ENCODE assay signal across 20 cellular contexts in the genomic region with DNA sequence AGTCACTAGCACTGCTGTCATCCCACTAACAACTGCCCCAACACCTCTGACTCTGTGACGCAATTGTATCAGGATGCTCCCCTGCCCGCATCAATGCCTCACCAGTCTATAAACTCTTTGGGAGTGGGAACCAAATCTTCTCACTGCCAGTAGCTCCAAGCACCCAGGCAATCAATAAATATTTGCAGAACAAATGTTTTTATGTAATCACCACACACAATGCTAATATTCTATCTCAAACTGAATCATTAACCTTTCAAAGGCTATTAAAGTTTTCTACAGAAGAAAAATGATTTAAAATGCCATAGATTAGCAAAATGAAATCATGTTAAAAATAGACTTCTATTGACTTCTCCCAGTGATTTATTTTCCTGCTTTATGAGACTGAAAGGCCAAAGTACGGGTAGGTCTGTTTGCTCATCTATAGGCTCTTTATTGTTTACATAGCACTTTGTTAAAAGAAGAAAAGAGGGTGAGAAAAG.
DNase-seq lines count a peak whose midpoint lies in the region; ATAC-seq and TF ChIP-seq lines count a peak whose summit lies in the region.
"Had no signal": no experiment of that assay in that cellular context is flagged by ENCODE, and none has a peak within 500 bp of the region (broad histone marks: within the 10 kb centered on the region; RNA-seq: fewer than 3 reads in every experiment).

No MANE protein-coding gene starts in this region.

- no TSS peak for BruUV-seq in Caco-2 (replicated peaks; lab: Mats Ljungman, UMichigan)

- H4K8ac ChIP-seq in mesenchymal stem cell (ENCODE audit: low read length), result no peak overlapping the region

- 45 to 47% methylated on average over 3 of the region's 3 CpGs for WGBS in body of pancreas, 2 donors
- WGBS in mesenchymal stem cell, result 85% methylated on average over 3 of the region's 3 CpGs

- no peak for TF ChIP-seq CTCF in Caco-2 (IDR thresholded peaks at IDR 0.05; ENCODE audit: insufficient read depth in 1 of 2, low read depth in 1 of 2, low read length in 1 of 2, severe bottlenecking in 1 of 2, unreplicated experiment in 1 of 2)
- TF ChIP-seq CTCF in body of pancreas (IDR thresholded peaks at IDR 0.05), result no peak

- DNase-seq in Caco-2, result peak; percentile 40 to 72
- DNase-seq in NCI-H146 (lab: John Stamatoyannopoulos, UW), result peak; percentile 81
- peak in 1 of 4 donors; percentile 8 for DNase-seq in body of pancreas
- DNase-seq in NOMO-1 treated with dmso at 0.1 percent for 144 hours (lab: John Stamatoyannopoulos, UW; ENCODE audit: unreplicated experiment), result no peak
- DNase-seq in stimulated activated naive CD4-positive, alpha-beta T cell (lab: John Stamatoyannopoulos, UW), result no peak
- no peak for DNase-seq in NK-92 treated with Interleukin-12 subunit alpha and Interleukin-12 subunit beta, amount 100 ng/mL, for 24 hours (lab: John Stamatoyannopoulos, UW)
- no peak for DNase-seq in mesenchymal stem cell
- DNase-seq: activated CD4-positive, alpha-beta T cell treated with anti-CD3 and anti-CD28 coated beads, Interleukin-2, amount 50 U/mL, for 48 hours; activated CD4-positive, CD25-positive, alpha-beta regulatory T cell; activated effector memory CD4-positive, alpha-beta T cell treated with anti-CD3 and anti-CD28 coated beads, Interleukin-2, amount 50 U/mL, for 16 hours; cortex of kidney; naive thymus-derived CD4-positive, alpha-beta T cell; SK-N-SH; stimulated activated CD4-positive, alpha-beta T cell treated with anti-CD3 and anti-CD28 coated beads, Interleukin-15, amount 100 ng/mL, for 24 hours; T-helper 9 cell; upper lobe of left lung had no signal

- no peak overlapping the region for H3K4me3 ChIP-seq in Caco-2 (ENCODE audit: low read depth, low read length)
- H3K4me3 ChIP-seq in body of pancreas, result no peak overlapping the region
- H3K4me3 ChIP-seq in mucosa of rectum (ENCODE audit: low read length in 2 of 2), result peak overlapping the region in 1 of 2 donors; percentile 41
- no peak overlapping the region for H3K4me3 ChIP-seq in mesenchymal stem cell (ENCODE audit: insufficient read depth in 1 of 2, low read depth in 1 of 2, low read length in 2 of 2)
- H3K4me3 ChIP-seq: BLaER1, right atrium auricular region, upper lobe of left lung had no signal

- H2BK15ac ChIP-seq in mesenchymal stem cell (ENCODE audit: low read depth, poor library complexity, severe bottlenecking), result no peak overlapping the region

- H3K14ac ChIP-seq in mesenchymal stem cell (ENCODE audit: low read length in 2 of 2), result no peak overlapping the region

- H2BK120ac ChIP-seq in mesenchymal stem cell (ENCODE audit: low read depth, low read length), result no peak overlapping the region

- H2BK5ac ChIP-seq in mesenchymal stem cell (ENCODE audit: low read depth, low read length, poor library complexity, severe bottlenecking), result no peak overlapping the region

- no peak overlapping the region for H3K23ac ChIP-seq in mesenchymal stem cell (ENCODE audit: low read length in 2 of 2)

- H2AK5ac ChIP-seq in mesenchymal stem cell (ENCODE audit: low read length, severe bottlenecking), result no peak overlapping the region

- H3K9me3 Mint-ChIP-seq in Caco-2 (ENCODE audit: unreplicated experiment), result no peaks in the 10 kb centered on the region
- H3K9me3 Mint-ChIP-seq: memory B cell; naive thymus-derived CD4-positive, alpha-beta T cell had no signal

- POLR2A ChIA-PET in Caco-2 (lab: Charles Lee), result no interaction called here

- no peak overlapping the region for H4K91ac ChIP-seq in mesenchymal stem cell (ENCODE audit: low read length)

- no peak overlapping the region for H3K27ac Mint-ChIP-seq in Caco-2 (ENCODE audit: unreplicated experiment)
- H3K27ac Mint-ChIP-seq: memory B cell; naive thymus-derived CD4-positive, alpha-beta T cell had no signal

- no peaks in the 10 kb centered on the region for H3K27me3 ChIP-seq in Caco-2 (replicated peaks; ENCODE audit: control insufficient read depth, insufficient read depth, low read length)
- no peaks in the 10 kb centered on the region for H3K27me3 ChIP-seq in body of pancreas
- H3K27me3 ChIP-seq in mucosa of rectum (ENCODE audit: control insufficient read depth in 2 of 2, insufficient read depth in 2 of 2, low read length in 2 of 2), result no peaks in the 10 kb centered on the region
- H3K27me3 ChIP-seq in mesenchymal stem cell (ENCODE audit: control insufficient read depth in 1 of 2, insufficient read depth in 1 of 2, low read length in 2 of 2), result no peaks in the 10 kb centered on the region
- H3K27me3 ChIP-seq: BLaER1, right atrium auricular region, upper lobe of left lung had no signal

- TF ChIP-seq POLR2A in body of pancreas (IDR thresholded peaks at IDR 0.05), result no peak

- peak overlapping the region in 3 of 4 donors; percentile 19 to 64 (median 50) for H3K27ac ChIP-seq in body of pancreas
- H3K27ac ChIP-seq in mucosa of rectum (ENCODE audit: low read depth in 2 of 2, low read length in 2 of 2), result peak overlapping the region; percentile 79 to 82
- no peak overlapping the region for H3K27ac ChIP-seq in mesenchymal stem cell (ENCODE audit: low read length, poor library complexity, severe bottlenecking)
- H3K27ac ChIP-seq: BLaER1, upper lobe of left lung had no signal

- peaks cover 2% of the 10 kb centered on the region; the same call in 1 of the 2 replicates for H3K36me3 ChIP-seq in Caco-2 (ENCODE audit: control insufficient read depth, insufficient read depth, low read length)
- H3K36me3 ChIP-seq in body of pancreas (replicated peaks in 1 of 2; ENCODE audit: insufficient read depth in 1 of 2, low read depth in 2 of 2), result no peaks in the 10 kb centered on the region
- peaks cover 3% of the 10 kb centered on the region in 2 donors for H3K36me3 ChIP-seq in mucosa of rectum (ENCODE audit: control insufficient read depth in 2 of 2, insufficient read depth in 2 of 2, low read length in 2 of 2)
- peaks cover 6 to 8% of the 10 kb centered on the region in 2 experiments for H3K36me3 ChIP-seq in mesenchymal stem cell (ENCODE audit: control insufficient read depth in 1 of 2, insufficient read depth in 2 of 2, low read depth in 1 of 2, low read length in 2 of 2)
- H3K36me3 ChIP-seq: BLaER1, upper lobe of left lung had no signal

- no peak overlapping the region for H2BK12ac ChIP-seq in mesenchymal stem cell (ENCODE audit: low read length in 2 of 2)

- H3K4me2 ChIP-seq in mesenchymal stem cell (ENCODE audit: low read length, poor library complexity, severe bottlenecking), result no peak overlapping the region
- H3K4me2 ChIP-seq: BLaER1, SK-N-SH had no signal

- CTCF ChIA-PET in Caco-2 (lab: Charles Lee), result interaction anchor here (2.3 kb wide), 1 partner anchor 93 kb away, joined by 5 read pairs; no protein-coding TSS in a partner anchor

- H3K36me3 Mint-ChIP-seq in Caco-2 (ENCODE audit: insufficient read depth, unreplicated experiment), result no peaks in the 10 kb centered on the region
- H3K36me3 Mint-ChIP-seq: memory B cell; naive thymus-derived CD4-positive, alpha-beta T cell had no signal

- H3K18ac ChIP-seq in mesenchymal stem cell (ENCODE audit: low read depth in 1 of 2, low read length in 2 of 2), result no peak overlapping the region

- no peaks in the 10 kb centered on the region for H3K27me3 Mint-ChIP-seq in Caco-2 (ENCODE audit: insufficient read depth, unreplicated experiment)

- H3K9me3 ChIP-seq in Caco-2 (no peaks in the 10 kb centered on the region), body of pancreas (no peaks in the 10 kb centered on the region), mucosa of rectum (ENCODE audit: control insufficient read depth in 2 of 2, low read length in 2 of 2) (no peaks in the 10 kb centered on the region), mesenchymal stem cell (ENCODE audit: control insufficient read depth, low read length) (no peaks in the 10 kb centered on the region)
- H3K9me3 ChIP-seq: BLaER1, right atrium auricular region, SK-N-SH, upper lobe of left lung had no signal

- intact Hi-C loops in Caco-2 (cut with micrococcal nuclease; ENCODE audit: unreplicated experiment) (loop anchor here (1.0 kb wide), 1 partner anchor 127 kb away; no protein-coding TSS in a partner anchor), body of pancreas (cut with DNase I) (no loop called here)

- H3K9ac ChIP-seq in mucosa of rectum (ENCODE audit: low read depth in 1 of 2, low read length in 2 of 2), result no peak overlapping the region
- no peak overlapping the region for H3K9ac ChIP-seq in mesenchymal stem cell (ENCODE audit: low read length)
- H3K9ac ChIP-seq: BLaER1, SK-N-SH had no signal

- no peak overlapping the region for H3K4me3 Mint-ChIP-seq in Caco-2 (ENCODE audit: unreplicated experiment)
- H3K4me3 Mint-ChIP-seq: memory B cell; naive thymus-derived CD4-positive, alpha-beta T cell had no signal

- H3K4ac ChIP-seq in mesenchymal stem cell (ENCODE audit: low read depth in 1 of 2, low read length in 2 of 2), result no peak overlapping the region

- H3K4me1 ChIP-seq in Caco-2 (peaks cover 35% of the 10 kb centered on the region), body of pancreas (peaks cover 43% of the 10 kb centered on the region), mucosa of rectum (ENCODE audit: control insufficient read depth in 2 of 2, insufficient read depth in 2 of 2, low read length in 2 of 2) (peaks cover 31 to 51% of the 10 kb centered on the region in 2 donors), mesenchymal stem cell (ENCODE audit: control insufficient read depth, insufficient read depth, low read depth, low read length) (no peaks in the 10 kb centered on the region)
- H3K4me1 ChIP-seq: BLaER1, upper lobe of left lung had no signal

- H2AFZ ChIP-seq in mesenchymal stem cell (ENCODE audit: low read depth, low read length), result no peak overlapping the region

- H3K4me1 Mint-ChIP-seq in Caco-2 (ENCODE audit: low read depth, unreplicated experiment), result peaks cover 26% of the 10 kb centered on the region
- H3K4me1 Mint-ChIP-seq: memory B cell; naive thymus-derived CD4-positive, alpha-beta T cell had no signal

- peaks cover 1% of the 10 kb centered on the region for H3K79me1 ChIP-seq in mesenchymal stem cell (replicated peaks; ENCODE audit: low read length, poor library complexity, severe bottlenecking)

- peak; percentile 58 for ATAC-seq in body of pancreas
- ATAC-seq: naive thymus-derived CD4-positive, alpha-beta T cell had no signal

Comparison
In these comparisons a context has a peak if more than half of its experiments do, and no peak if none do; other contexts are left out.
1. DNase-seq: peak in Caco-2 (2 of 2) and NCI-H146 (single experiment); none in NOMO-1 treated with dmso at 0.1 percent for 144 hours (single experiment), stimulated activated naive CD4-positive, alpha-beta T cell (0 of 6), NK-92 treated with Interleukin-12 subunit alpha and Interleukin-12 subunit beta, amount 100 ng/mL, for 24 hours (single experiment) and mesenchymal stem cell (single experiment).